13 cellular contexts compared by ENCODE assay signal in genomic region chr1:194279975-194280374, GRCh38.
DNase-seq lines count a peak whose midpoint lies in the region; ATAC-seq and FAIRE-seq lines count a peak whose summit lies in the region.
"Had no signal": no experiment of that assay in that cellular context is flagged by ENCODE, and none has a peak within 500 bp of the region (broad histone marks: within the 10 kb centered on the region; RNA-seq: fewer than 3 reads in every experiment).

No MANE protein-coding gene starts in this region.

- H3K27ac Mint-ChIP-seq in activated CD4-positive, alpha-beta T cell treated with anti-CD3 and anti-CD28 coated beads, Interleukin-2, amount 10 ng/mL, durations not matched to agents 24 days and 14 days, result no peak overlapping the region
- H3K27ac Mint-ChIP-seq: activated CD8-positive, alpha-beta T cell treated with anti-CD3 and anti-CD28 coated beads for 36 hours had no signal

- peaks cover 3% of the 10 kb centered on the region for H3K9me3 Mint-ChIP-seq in activated CD4-positive, alpha-beta T cell treated with anti-CD3 and anti-CD28 coated beads, Interleukin-2, amount 10 ng/mL, durations not matched to agents 24 days and 14 days

- FAIRE-seq in frontal cortex (lab: Jason Lieb, UNC), result peak; percentile 10
- FAIRE-seq: small intestine had no signal

- H3K4me1 Mint-ChIP-seq in activated CD4-positive, alpha-beta T cell treated with anti-CD3 and anti-CD28 coated beads, Interleukin-2, amount 10 ng/mL, durations not matched to agents 24 days and 14 days, result no peaks in the 10 kb centered on the region

- H3K4me3 Mint-ChIP-seq in activated CD4-positive, alpha-beta T cell treated with anti-CD3 and anti-CD28 coated beads, Interleukin-2, amount 10 ng/mL, durations not matched to agents 24 days and 14 days, result no peak overlapping the region
- H3K4me3 Mint-ChIP-seq: activated CD8-positive, alpha-beta T cell treated with anti-CD3 and anti-CD28 coated beads for 36 hours had no signal

- intact Hi-C loops in activated CD4-positive, alpha-beta T cell treated with anti-CD3 and anti-CD28 coated beads, Interleukin-2, amount 10 ng/mL, durations not matched to agents 24 days and 14 days (cut with micrococcal nuclease), result loop anchor here (2.0 kb wide), 1 partner anchor 21 kb away; no protein-coding TSS in a partner anchor

- H3K27me3 Mint-ChIP-seq in activated CD4-positive, alpha-beta T cell treated with anti-CD3 and anti-CD28 coated beads, Interleukin-2, amount 10 ng/mL, durations not matched to agents 24 days and 14 days, result no peaks in the 10 kb centered on the region
- H3K27me3 Mint-ChIP-seq: activated CD8-positive, alpha-beta T cell treated with anti-CD3 and anti-CD28 coated beads for 36 hours had no signal

- peak; percentile 86 for ATAC-seq in GM18909 (IDR thresholded peaks at IDR 0.05; ENCODE audit: poor library complexity, unreplicated experiment)
- ATAC-seq in GM21723 (IDR thresholded peaks at IDR 0.05; ENCODE audit: unreplicated experiment), result peak; percentile 96
- peak; percentile 78 for ATAC-seq in HG03135 (IDR thresholded peaks at IDR 0.05; ENCODE audit: unreplicated experiment)
- no peak for ATAC-seq in activated CD4-positive, CD25-positive, alpha-beta regulatory T cell treated with anti-CD3 and anti-CD28 coated beads, Interleukin-2, amount 50 U/mL, for 24 hours
- ATAC-seq: activated CD8-positive, alpha-beta T cell treated with anti-CD3 and anti-CD28 coated beads for 36 hours; foreskin keratinocyte had no signal

- H3K36me3 Mint-ChIP-seq in activated CD4-positive, alpha-beta T cell treated with anti-CD3 and anti-CD28 coated beads, Interleukin-2, amount 10 ng/mL, durations not matched to agents 24 days and 14 days (ENCODE audit: low read depth), result no peaks in the 10 kb centered on the region

- DNase-seq in frontal cortex (ENCODE audit: low spot score in 2 of 2) (no peak), AG08396 (ENCODE audit: low spot score) (no peak)
- no peak for DNase-seq in activated CD4-positive, alpha-beta T cell treated with anti-CD3 and anti-CD28 coated beads, Interleukin-2, amount 10 ng/mL, durations not matched to agents 24 days and 14 days
- no peak for DNase-seq in stimulated activated CD4-positive, alpha-beta T cell treated with anti-CD3 and anti-CD28 coated beads, Interleukin-2, amount 100 ng/mL, for 24 hours
- DNase-seq: activated CD8-positive, alpha-beta T cell treated with anti-CD3 and anti-CD28 coated beads for 36 hours; COR-L47; cortex of kidney; foreskin keratinocyte; small intestine had no signal

Comparison
In these comparisons a context has a peak if more than half of its experiments do, and no peak if none do; other contexts are left out.
1. ATAC-seq: peak in GM18909 (single experiment), GM21723 (single experiment) and HG03135 (single experiment); none in activated CD4-positive, CD25-positive, alpha-beta regulatory T cell treated with anti-CD3 and anti-CD28 coated beads, Interleukin-2, amount 50 U/mL, for 24 hours (0 of 2).